ENCODE assay signal across 8 cellular contexts in genomic region chr4:141711211-141711610, GRCh38.
DNase-seq lines count a peak whose midpoint lies in the region; ATAC-seq and TF ChIP-seq lines count a peak whose summit lies in the region.

No MANE protein-coding gene starts in this region.

- H3K9me3 ChIP-seq in CD4-positive, alpha-beta memory T cell (ENCODE audit: control insufficient read depth in 1 of 2, low read length in 2 of 2), result no peaks in the 10 kb centered on the region

- peak overlapping the region in 1 of 7 donors; percentile 19 for H3K27ac Mint-ChIP-seq in CD4-positive, alpha-beta memory T cell
- H3K27ac Mint-ChIP-seq in activated CD4-positive, alpha-beta memory T cell treated with anti-CD3 and anti-CD28 coated beads, Interleukin-2, amount 10 ng/mL, durations not matched to agents 7 days and 5 days, result no peak overlapping the region

- H3K27me3 ChIP-seq in CD4-positive, alpha-beta memory T cell (ENCODE audit: insufficient read depth, low read length), result no peaks in the 10 kb centered on the region

- no peak overlapping the region for H3K4me3 ChIP-seq in fibroblast of villous mesenchyme (ENCODE audit: low read depth, low read length)
- no peak overlapping the region for H3K4me3 ChIP-seq in CD4-positive, alpha-beta memory T cell (ENCODE audit: low read length in 2 of 2)

- DNase-seq in A172 (ENCODE audit: low spot score) (peak; percentile 12), NCI-H69 (lab: John Stamatoyannopoulos, UW) (peak; percentile 21), fibroblast of villous mesenchyme (ENCODE audit: low read depth) (peak; percentile 42), NCI-H146 treated with DMSO at 0.1 percent for 48 hours (lab: John Stamatoyannopoulos, UW; ENCODE audit: unreplicated experiment) (no peak), cortex of kidney (lab: John Stamatoyannopoulos, UW) (no peak)
- no peak for DNase-seq in CD4-positive, alpha-beta memory T cell
- no peak for DNase-seq in activated CD4-positive, alpha-beta memory T cell treated with anti-CD3 and anti-CD28 coated beads, Interleukin-2, amount 10 ng/mL, durations not matched to agents 7 days and 5 days

- no peak overlapping the region for H3K27ac ChIP-seq in CD4-positive, alpha-beta memory T cell (ENCODE audit: low read depth, low read length)

- H3K27me3 Mint-ChIP-seq in CD4-positive, alpha-beta memory T cell, result no peaks in the 10 kb centered on the region
- H3K27me3 Mint-ChIP-seq in activated CD4-positive, alpha-beta memory T cell treated with anti-CD3 and anti-CD28 coated beads, Interleukin-2, amount 10 ng/mL, durations not matched to agents 7 days and 5 days, result no peaks in the 10 kb centered on the region

- H3K4me1 ChIP-seq in CD4-positive, alpha-beta memory T cell (ENCODE audit: insufficient read depth, low read length), result no peaks in the 10 kb centered on the region

- peak; percentile 64 for ATAC-seq in GM18867 (IDR thresholded peaks at IDR 0.05; ENCODE audit: unreplicated experiment)

- CTCF ChIA-PET in CD4-positive, alpha-beta memory T cell (lab: Charles Lee; ENCODE audit: partially characterized antibody), result interaction anchor here (1.8 to 2.0 kb wide), 2 partner anchors 9 to 404 kb away, joined by 4 to 6 read pairs; no protein-coding TSS in a partner anchor
- CTCF ChIA-PET in activated CD4-positive, alpha-beta memory T cell treated with anti-CD3 and anti-CD28 coated beads, Interleukin-2, amount 10 ng/mL, durations not matched to agents 7 days and 5 days (lab: Charles Lee), result no interaction called here

- H3K9me3 Mint-ChIP-seq in CD4-positive, alpha-beta memory T cell, result peaks cover 0 to 23% (median 12%) of the 10 kb centered on the region in 8 donors
- H3K9me3 Mint-ChIP-seq in activated CD4-positive, alpha-beta memory T cell treated with anti-CD3 and anti-CD28 coated beads, Interleukin-2, amount 10 ng/mL, durations not matched to agents 7 days and 5 days, result no peaks in the 10 kb centered on the region

- intact Hi-C loops in CD4-positive, alpha-beta memory T cell (cut with micrococcal nuclease), result loop anchor here (2.0 kb wide), 1 partner anchor 404 kb away; no protein-coding TSS in a partner anchor

- POLR2A ChIA-PET in CD4-positive, alpha-beta memory T cell (lab: Charles Lee; ENCODE audit: partially characterized antibody), result no interaction called here
- POLR2A ChIA-PET in activated CD4-positive, alpha-beta memory T cell treated with anti-CD3 and anti-CD28 coated beads, Interleukin-2, amount 10 ng/mL, durations not matched to agents 7 days and 5 days (lab: Charles Lee), result no interaction called here

- no peaks in the 10 kb centered on the region for H3K36me3 ChIP-seq in CD4-positive, alpha-beta memory T cell (ENCODE audit: insufficient read depth, low read length)

- H3K4me3 Mint-ChIP-seq in CD4-positive, alpha-beta memory T cell, result no peak overlapping the region
- H3K4me3 Mint-ChIP-seq in activated CD4-positive, alpha-beta memory T cell treated with anti-CD3 and anti-CD28 coated beads, Interleukin-2, amount 10 ng/mL, durations not matched to agents 7 days and 5 days, result no peak overlapping the region

- peaks cover 14 to 32% of the 10 kb centered on the region in 2 donors for H3K36me3 Mint-ChIP-seq in CD4-positive, alpha-beta memory T cell
- H3K36me3 Mint-ChIP-seq in activated CD4-positive, alpha-beta memory T cell treated with anti-CD3 and anti-CD28 coated beads, Interleukin-2, amount 10 ng/mL, durations not matched to agents 7 days and 5 days (ENCODE audit: low read depth), result no peaks in the 10 kb centered on the region

- peaks cover 0 to 8% (median 2%) of the 10 kb centered on the region in 4 donors for H3K4me1 Mint-ChIP-seq in CD4-positive, alpha-beta memory T cell
- peaks cover 2% of the 10 kb centered on the region for H3K4me1 Mint-ChIP-seq in activated CD4-positive, alpha-beta memory T cell treated with anti-CD3 and anti-CD28 coated beads, Interleukin-2, amount 10 ng/mL, durations not matched to agents 7 days and 5 days

- TF ChIP-seq CTCF in fibroblast of villous mesenchyme (IDR thresholded peaks at IDR 0.05; ENCODE audit: insufficient read depth, low read depth, low read length), result peak; percentile 74

Comparison
In these comparisons a context has a peak if more than half of its experiments do, and no peak if none do; other contexts are left out.
1. DNase-seq: peak in A172 (single experiment), NCI-H69 (single experiment) and fibroblast of villous mesenchyme (single experiment); none in CD4-positive, alpha-beta memory T cell (0 of 5), NCI-H146 treated with DMSO at 0.1 percent for 48 hours (single experiment), cortex of kidney (single experiment) and activated CD4-positive, alpha-beta memory T cell treated with anti-CD3 and anti-CD28 coated beads, Interleukin-2, amount 10 ng/mL, durations not matched to agents 7 days and 5 days (single experiment).